ENCODE assay signal across 14 cellular contexts in the genomic region with DNA sequence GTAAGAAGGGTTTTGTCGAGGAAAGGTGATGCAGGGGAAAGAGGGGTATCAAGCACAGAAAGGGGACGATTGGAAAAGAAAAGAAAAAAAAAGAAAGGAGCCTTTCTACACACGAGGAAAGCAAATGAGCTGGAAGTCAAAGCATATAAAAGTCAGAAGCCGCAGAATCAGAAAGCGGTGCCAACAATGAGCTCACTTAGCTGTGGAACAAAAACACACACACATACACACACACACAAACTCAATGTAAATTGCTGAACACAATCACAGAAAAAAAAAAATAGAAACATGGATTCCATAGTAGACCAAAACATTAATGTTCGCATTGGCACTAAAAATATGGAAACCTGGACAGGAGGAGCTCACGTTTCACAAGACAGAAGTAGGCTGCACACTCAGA.
A peak's percentile ranks its signal among the peaks of the same experiment; 100 is the strongest.
DNase-seq lines count a peak whose midpoint lies in the region; ATAC-seq and TF ChIP-seq lines count a peak whose summit lies in the region.
"Had no signal": no experiment of that assay in that cellular context is flagged by ENCODE, and none has a peak within 500 bp of the region (broad histone marks: within the 10 kb centered on the region; RNA-seq: fewer than 3 reads in every experiment).

No MANE protein-coding gene starts in this region.

- H3K27ac ChIP-seq in PC-3 (ENCODE audit: low read length) = no peak overlapping the region
- H3K27ac ChIP-seq: BLaER1 had no signal

- no peak overlapping the region for H2AFZ ChIP-seq in PC-3 (ENCODE audit: low read length)

- H3K36me3 ChIP-seq in PC-3 (ENCODE audit: low read depth, low read length) = no peaks in the 10 kb centered on the region
- H3K36me3 ChIP-seq: BLaER1, HAP-1 had no signal

- intact Hi-C loops in PC-3 (cut with micrococcal nuclease) = no loop called here

- CTCF ChIA-PET in PC-3 (lab: Charles Lee) = interaction anchor here (0.7 kb wide), 1 partner anchor 58 kb away, joined by 3 read pairs; no protein-coding TSS in a partner anchor

- POLR2A ChIA-PET in PC-3 (lab: Charles Lee; ENCODE audit: unreplicated experiment) = no interaction called here

- H3K4me3 ChIP-seq in fibroblast of the aortic adventitia (ENCODE audit: low read depth, low read length) (no peak overlapping the region), PC-3 (ENCODE audit: low read length) (no peak overlapping the region)
- H3K4me3 ChIP-seq: BLaER1, GM12878, HAP-1 had no signal

- no peaks in the 10 kb centered on the region for H3K9me2 ChIP-seq in PC-3 (replicated peaks; ENCODE audit: low read length)

- H4K20me1 ChIP-seq in PC-3 (ENCODE audit: low read length) = no peaks in the 10 kb centered on the region
- H4K20me1 ChIP-seq: BLaER1 had no signal

- H3K9ac ChIP-seq in PC-3 (ENCODE audit: low read length) = no peak overlapping the region
- H3K9ac ChIP-seq: BLaER1 had no signal

- TF ChIP-seq CTCF in fibroblast of the aortic adventitia (IDR thresholded peaks at IDR 0.05; ENCODE audit: insufficient read depth, low read length) (no peak), PC-3 (conservative IDR thresholded peaks at IDR 0.05; ENCODE audit: low read depth, low read length) (no peak)

- ATAC-seq in PC-3 = no peak
- ATAC-seq: GM12878 had no signal

- no peaks in the 10 kb centered on the region for H3F3A ChIP-seq in PC-3 (ENCODE audit: low read length, unreplicated experiment)

- peak; percentile 6 for DNase-seq in RPMI7951 (ENCODE audit: low read depth)
- DNase-seq in astrocyte of the hippocampus (ENCODE audit: low read depth, low spot score) = peak; percentile 62
- DNase-seq in fibroblast of the aortic adventitia (ENCODE audit: low read depth) = peak; percentile 0
- no peak for DNase-seq in NCI-H1417 treated with DMSO at 0.1 percent for 48 hours (lab: John Stamatoyannopoulos, UW)
- no peak for DNase-seq in PC-3
- DNase-seq in NCI-H128 (lab: John Stamatoyannopoulos, UW; ENCODE audit: unreplicated experiment) = no peak
- no peak for DNase-seq in GM03348 (ENCODE audit: low spot score)
- DNase-seq: CD4-positive, alpha-beta memory T cell; DMS153; DMS79 treated with DMSO at 0.1 percent for 48 hours; GF-D8 had no signal

- no peaks in the 10 kb centered on the region for H3K4me1 ChIP-seq in PC-3 (ENCODE audit: insufficient read depth, low read length)
- H3K4me1 ChIP-seq: BLaER1, HAP-1 had no signal

- peaks cover 34% of the 10 kb centered on the region for H3K27me3 ChIP-seq in PC-3 (ENCODE audit: low read length)
- H3K27me3 ChIP-seq: BLaER1 had no signal

- no peaks in the 10 kb centered on the region for H3K9me3 ChIP-seq in PC-3 (ENCODE audit: low read length)
- H3K9me3 ChIP-seq: BLaER1, HAP-1 had no signal

- no TSS peak for BruUV-seq in PC-3 (replicated peaks; lab: Mats Ljungman, UMichigan)

- no peaks in the 10 kb centered on the region for H3K79me2 ChIP-seq in PC-3 (ENCODE audit: low read length)

- H3K4me2 ChIP-seq in PC-3 (ENCODE audit: low read length) = no peak overlapping the region
- H3K4me2 ChIP-seq: BLaER1 had no signal

Comparison
In these comparisons a context has a peak if more than half of its experiments do, and no peak if none do; other contexts are left out.
1. DNase-seq: peak in RPMI7951 (single experiment), astrocyte of the hippocampus (single experiment) and fibroblast of the aortic adventitia (single experiment); none in NCI-H1417 treated with DMSO at 0.1 percent for 48 hours (single experiment), PC-3 (single experiment), NCI-H128 (single experiment) and GM03348 (single experiment).